In genomic region chr7:84247591-84247990, GRCh38 we compare ENCODE assay signal across 17 cellular contexts. TPM values are rescaled to one million over a fixed set of nuclear protein-coding genes. Genes with fewer than 3 reads are reported as not detected.
DNase-seq lines count a peak whose midpoint lies in the region; ATAC-seq, FAIRE-seq and TF ChIP-seq lines count a peak whose summit lies in the region.
"Had no signal": no experiment of that assay in that cellular context is flagged by ENCODE, and none has a peak within 500 bp of the region (broad histone marks: within the 10 kb centered on the region; RNA-seq: fewer than 3 reads in every experiment).

No MANE protein-coding gene starts in this region.

- TF ChIP-seq CTCF in mammary epithelial cell (conservative IDR thresholded peaks at IDR 0.05 in 1 of 2, IDR thresholded peaks at IDR 0.05 in 1 of 2; ENCODE audit: extremely low read depth in 1 of 2, insufficient read depth in 1 of 2, low read depth in 1 of 2, low read length in 2 of 2): peak; percentile 25 to 66
- TF ChIP-seq CTCF in retinal pigment epithelial cell (conservative IDR thresholded peaks at IDR 0.05; ENCODE audit: low read depth, low read length): peak; percentile 22

- peaks cover 5% of the 10 kb centered on the region for H3K4me1 ChIP-seq in mammary epithelial cell (ENCODE audit: insufficient read depth, low read length)

- H3K4me3 ChIP-seq in mammary epithelial cell (replicated peaks in 1 of 3; ENCODE audit: insufficient read depth in 1 of 3, low read depth in 2 of 3, low read length in 3 of 3): no peak overlapping the region
- no peak overlapping the region for H3K4me3 ChIP-seq in retinal pigment epithelial cell (ENCODE audit: low read length)
- H3K4me3 ChIP-seq: K562 had no signal

- H4K20me1 ChIP-seq in mammary epithelial cell (ENCODE audit: insufficient read depth, low read length): no peaks in the 10 kb centered on the region

- H2AFZ ChIP-seq in mammary epithelial cell (ENCODE audit: low read depth, low read length): no peak overlapping the region

- no TSS peak for BruUV-seq in mammary epithelial cell (replicated peaks; lab: Mats Ljungman, UMichigan)

- no peak overlapping the region for H3K4me3 Mint-ChIP-seq in activated CD8-positive, alpha-beta T cell treated with anti-CD3 and anti-CD28 coated beads, Interleukin-2, amount 10 ng/mL, durations not matched to agents 7 days and 5 days
- H3K4me3 Mint-ChIP-seq: activated CD4-positive, alpha-beta memory T cell treated with anti-CD3 and anti-CD28 coated beads, Interleukin-2, amount 10 ng/mL, durations not matched to agents 7 days and 5 days; H9; naive B cell had no signal

- H3K36me3 Mint-ChIP-seq in activated CD8-positive, alpha-beta T cell treated with anti-CD3 and anti-CD28 coated beads, Interleukin-2, amount 10 ng/mL, durations not matched to agents 7 days and 5 days (ENCODE audit: low read depth): no peaks in the 10 kb centered on the region
- H3K36me3 Mint-ChIP-seq: naive B cell had no signal

- no peak overlapping the region for H3K27ac ChIP-seq in mammary epithelial cell (ENCODE audit: insufficient read depth, low read depth, low read length)

- TF ChIP-seq POLR2A in GM12891 (IDR thresholded peaks at IDR 0.05; ENCODE audit: low read depth, low read length): no peak

- no peaks in the 10 kb centered on the region for H3K27me3 Mint-ChIP-seq in activated CD8-positive, alpha-beta T cell treated with anti-CD3 and anti-CD28 coated beads, Interleukin-2, amount 10 ng/mL, durations not matched to agents 7 days and 5 days (ENCODE audit: low read depth)
- H3K27me3 Mint-ChIP-seq: activated CD4-positive, alpha-beta memory T cell treated with anti-CD3 and anti-CD28 coated beads, Interleukin-2, amount 10 ng/mL, durations not matched to agents 7 days and 5 days; naive B cell had no signal

- no peak for FAIRE-seq in GM12891 (lab: Jason Lieb, UNC)
- FAIRE-seq: K562 had no signal

- no peaks in the 10 kb centered on the region for H3K9me3 Mint-ChIP-seq in activated CD8-positive, alpha-beta T cell treated with anti-CD3 and anti-CD28 coated beads, Interleukin-2, amount 10 ng/mL, durations not matched to agents 7 days and 5 days (ENCODE audit: insufficient read depth)

- CTCF ChIA-PET in mammary epithelial cell (lab: Charles Lee; ENCODE audit: low non-redundant PET): no interaction called here
- CTCF ChIA-PET in activated CD8-positive, alpha-beta T cell treated with anti-CD3 and anti-CD28 coated beads, Interleukin-2, amount 10 ng/mL, durations not matched to agents 7 days and 5 days (lab: Charles Lee): no interaction called here

- dilution Hi-C loops in mammary epithelial cell (cut with HindIII; ENCODE audit: low sequenced_read_pairs): no loop called here

- POLR2A ChIA-PET in activated CD8-positive, alpha-beta T cell treated with anti-CD3 and anti-CD28 coated beads, Interleukin-2, amount 10 ng/mL, durations not matched to agents 7 days and 5 days (lab: Charles Lee): no interaction called here

- no peaks in the 10 kb centered on the region for H3K36me3 ChIP-seq in mammary epithelial cell (ENCODE audit: insufficient read depth, low read length)

- H3K4me1 Mint-ChIP-seq in activated CD8-positive, alpha-beta T cell treated with anti-CD3 and anti-CD28 coated beads, Interleukin-2, amount 10 ng/mL, durations not matched to agents 7 days and 5 days (ENCODE audit: low read depth): no peaks in the 10 kb centered on the region
- H3K4me1 Mint-ChIP-seq: activated CD4-positive, alpha-beta memory T cell treated with anti-CD3 and anti-CD28 coated beads, Interleukin-2, amount 10 ng/mL, durations not matched to agents 7 days and 5 days had no signal

- H3K27ac Mint-ChIP-seq in activated CD8-positive, alpha-beta T cell treated with anti-CD3 and anti-CD28 coated beads, Interleukin-2, amount 10 ng/mL, durations not matched to agents 7 days and 5 days: no peak overlapping the region
- H3K27ac Mint-ChIP-seq: activated CD4-positive, alpha-beta memory T cell treated with anti-CD3 and anti-CD28 coated beads, Interleukin-2, amount 10 ng/mL, durations not matched to agents 7 days and 5 days; activated naive CD4-positive, alpha-beta T cell treated with anti-CD3 and anti-CD28 coated beads, Interleukin-2, amount 50 U/mL, for 72 hours; naive B cell had no signal

- ATAC-seq in GM18858 (IDR thresholded peaks at IDR 0.05; ENCODE audit: unreplicated experiment): peak; percentile 46
- ATAC-seq in activated CD8-positive, alpha-beta T cell treated with anti-CD3 and anti-CD28 coated beads, Interleukin-2, amount 10 ng/mL, durations not matched to agents 7 days and 5 days: no peak
- ATAC-seq: activated naive CD4-positive, alpha-beta T cell treated with anti-CD3 and anti-CD28 coated beads, Interleukin-2, amount 50 U/mL, for 72 hours; K562; Panc1 had no signal

- in situ Hi-C loops in mammary epithelial cell (cut with MboI; ENCODE audit: low sequenced_read_pairs in 2 of 2): no loop called here

- H3K79me2 ChIP-seq in mammary epithelial cell (ENCODE audit: insufficient read depth, low read length): no peaks in the 10 kb centered on the region

- H3K27me3 ChIP-seq in mammary epithelial cell (ENCODE audit: insufficient read depth, low read length): no peaks in the 10 kb centered on the region

- peak; percentile 19 for DNase-seq in NAMALWA (ENCODE audit: low spot score)
- DNase-seq in mammary epithelial cell: peak; percentile 81
- DNase-seq in retinal pigment epithelial cell (ENCODE audit: low read depth): no peak
- DNase-seq in AG20443 (ENCODE audit: low spot score): no peak
- DNase-seq in activated CD8-positive, alpha-beta T cell treated with anti-CD3 and anti-CD28 coated beads, Interleukin-2, amount 10 ng/mL, durations not matched to agents 7 days and 5 days: no peak
- DNase-seq in GM12891 (ENCODE audit: insufficient read length, low spot score): no peak
- DNase-seq: activated CD4-positive, alpha-beta memory T cell treated with anti-CD3 and anti-CD28 coated beads, Interleukin-2, amount 10 ng/mL, durations not matched to agents 7 days and 5 days; COR-L47; cortex of kidney; H9; naive B cell; NCI-H2107; substantia nigra had no signal

- WGBS in mammary epithelial cell (ENCODE audit: low coverage, missing lambda C conversion rate): 87% methylated on average over 1 of the region's 1 CpG

- no peaks in the 10 kb centered on the region for H3K9me3 ChIP-seq in mammary epithelial cell (replicated peaks; ENCODE audit: insufficient read depth, low read length)

- intact Hi-C loops in mammary epithelial cell (cut with micrococcal nuclease): loop anchor here (1.0 to 5.0 kb wide), 2 partner anchors 207 to 775 kb away; no protein-coding TSS in a partner anchor

- no peak overlapping the region for H3K9ac ChIP-seq in mammary epithelial cell (ENCODE audit: insufficient read depth, low read length)

- H3K4me2 ChIP-seq in mammary epithelial cell (ENCODE audit: insufficient read depth, low read depth, low read length): no peak overlapping the region

TF ChIP-seq in GM12891, 5 proteins besides CTCF, POLR2A, EP300 and RAD21:
- TF ChIP-seq POLR2AphosphoS5 (IDR thresholded peaks at IDR 0.05; ENCODE audit: low read depth, low read length) (no peak), POU2F2 (IDR thresholded peaks at IDR 0.05; ENCODE audit: low read depth, low read length) (no peak), TAF1 (IDR thresholded peaks at IDR 0.05; ENCODE audit: low read depth, low read length) (no peak), PAX5 (IDR thresholded peaks at IDR 0.05; ENCODE audit: insufficient read depth, low read length, severe bottlenecking) (no peak), SPI1 (IDR thresholded peaks at IDR 0.05; ENCODE audit: low read depth, low read length) (no peak)

RNA-seq across cellular contexts. Expression of gene SEMA3A, which starts 53.0 kb away (rescaled TPM):
- total RNA-seq in mammary epithelial cell: 10 to 100 TPM in 1 of 2 donors, under 1 TPM in 1; 0.83 to 12.8 TPM
- polyA plus RNA-seq in mammary epithelial cell: 6.9 TPM
- 26.9 TPM for polyA minus RNA-seq in mammary epithelial cell
- total RNA-seq in activated CD8-positive, alpha-beta T cell treated with anti-CD3 and anti-CD28 coated beads, Interleukin-2, amount 10 ng/mL, durations not matched to agents 7 days and 5 days: 1 to 10 TPM; 1.9 to 2.0 TPM
- polyA plus RNA-seq in GM12891 (2012; ENCODE audit: low read depth, missing spikeins): 0.85 TPM

Comparison
In these comparisons a context has a peak if more than half of its experiments do, and no peak if none do; other contexts are left out.
1. DNase-seq: peak in NAMALWA (single experiment) and mammary epithelial cell (single experiment); none in retinal pigment epithelial cell (single experiment), AG20443 (single experiment), activated CD8-positive, alpha-beta T cell treated with anti-CD3 and anti-CD28 coated beads, Interleukin-2, amount 10 ng/mL, durations not matched to agents 7 days and 5 days (single experiment) and GM12891 (single experiment).